ENCODE assay signal across 11 cellular contexts in the genomic region with DNA sequence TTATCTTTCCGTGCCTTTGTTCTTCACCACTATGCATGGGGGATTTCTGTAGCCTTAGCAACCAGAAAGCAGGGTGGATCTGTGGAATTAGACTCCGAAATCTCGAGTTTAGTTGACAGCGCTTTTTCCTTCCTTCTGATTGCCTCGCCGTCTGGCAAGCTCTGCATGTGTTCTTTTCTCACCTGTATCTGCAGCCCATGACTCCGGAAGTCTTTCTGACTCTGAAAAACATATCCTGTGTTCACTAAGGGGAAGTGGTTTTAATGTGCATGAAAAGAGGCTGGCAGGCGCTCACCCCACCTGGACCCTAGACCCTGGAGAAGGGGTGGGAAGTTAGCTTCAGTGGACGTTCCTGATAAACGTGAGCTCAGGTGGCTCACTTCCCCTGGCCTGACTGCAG.
DNase-seq lines count a peak whose midpoint lies in the region; ATAC-seq and TF ChIP-seq lines count a peak whose summit lies in the region.
"Had no signal": no experiment of that assay in that cellular context is flagged by ENCODE, and none has a peak within 500 bp of the region (broad histone marks: within the 10 kb centered on the region; RNA-seq: fewer than 3 reads in every experiment).

No MANE protein-coding gene starts in this region.

- H3K79me2 ChIP-seq in H9 (ENCODE audit: insufficient read depth, low read length): peaks cover 4% of the 10 kb centered on the region; the same call in 1 of the 2 replicates

- no peak overlapping the region for H2BK12ac ChIP-seq in H9 (ENCODE audit: insufficient read length, low read depth, low read length)

- CTCF ChIA-PET in CD8-positive, alpha-beta T cell (lab: Charles Lee): interaction anchor here (1.1 to 1.7 kb wide), 5 partner anchors 9 to 128 kb away, joined by 3 to 5 read pairs (median 4); no protein-coding TSS in a partner anchor

- no peaks in the 10 kb centered on the region for H3K27me3 Mint-ChIP-seq in CD8-positive, alpha-beta T cell (ENCODE audit: low read depth)
- no peaks in the 10 kb centered on the region for H3K27me3 Mint-ChIP-seq in H9 (ENCODE audit: low read depth)
- no peaks in the 10 kb centered on the region for H3K27me3 Mint-ChIP-seq in activated T-helper 2 cell treated with anti-CD3 and anti-CD28 coated beads, Interferon-gamma antibody, Interleukin-2, Interleukin-4, amounts not matched to agents 10 μg/mL and 5 μg/mL and 100 μg/mL, durations not matched to agents 14 hours and 24 hours and 36 hours (ENCODE audit: low read depth)
- no peaks in the 10 kb centered on the region for H3K27me3 Mint-ChIP-seq in naive B cell

- H3K4me1 Mint-ChIP-seq in CD8-positive, alpha-beta T cell (ENCODE audit: low read depth): peaks cover 72% of the 10 kb centered on the region
- peaks cover 33 to 40% of the 10 kb centered on the region in 2 experiments for H3K4me1 Mint-ChIP-seq in H9
- H3K4me1 Mint-ChIP-seq in activated T-helper 2 cell treated with anti-CD3 and anti-CD28 coated beads, Interferon-gamma antibody, Interleukin-2, Interleukin-4, amounts not matched to agents 10 μg/mL and 5 μg/mL and 100 μg/mL, durations not matched to agents 14 hours and 24 hours and 36 hours (ENCODE audit: low read depth): peaks cover 51% of the 10 kb centered on the region
- peaks cover 52 to 79% (median 63%) of the 10 kb centered on the region in 3 donors for H3K4me1 Mint-ChIP-seq in naive B cell

- no peak overlapping the region for H2BK5ac ChIP-seq in H9 (ENCODE audit: insufficient read length, low read length)

- H3K9me3 ChIP-seq in CD8-positive, alpha-beta T cell (ENCODE audit: low read length): no peaks in the 10 kb centered on the region
- no peaks in the 10 kb centered on the region for H3K9me3 ChIP-seq in H9 (ENCODE audit: control insufficient read depth, low read depth, low read length)
- H3K9me3 ChIP-seq: prostate gland had no signal

- no peaks in the 10 kb centered on the region for H3K23me2 ChIP-seq in H9 (ENCODE audit: insufficient read length, low read depth, low read length, poor library complexity, severe bottlenecking)

- peak overlapping the region; percentile 58 for H3K4me3 Mint-ChIP-seq in CD8-positive, alpha-beta T cell
- H3K4me3 Mint-ChIP-seq in H9 (no peak overlapping the region), naive B cell (peak overlapping the region in 5 of 8 donors; percentile 27 to 80 (median 39))
- no peak overlapping the region for H3K4me3 Mint-ChIP-seq in activated T-helper 2 cell treated with anti-CD3 and anti-CD28 coated beads, Interferon-gamma antibody, Interleukin-2, Interleukin-4, amounts not matched to agents 10 μg/mL and 5 μg/mL and 100 μg/mL, durations not matched to agents 14 hours and 24 hours and 36 hours (ENCODE audit: low read depth)

- H4K5ac ChIP-seq in H9 (ENCODE audit: insufficient read length, low read depth, low read length): no peak overlapping the region

- no peak for TF ChIP-seq CTCF in CD8-positive, alpha-beta T cell (IDR thresholded peaks at IDR 0.05)
- no peak for TF ChIP-seq CTCF in H9 (conservative IDR thresholded peaks at IDR 0.05)

- H4K91ac ChIP-seq in H9 (ENCODE audit: insufficient read length, low read depth, low read length): no peak overlapping the region

- H3K79me1 ChIP-seq in H9 (ENCODE audit: insufficient read depth, low read depth, low read length, poor library complexity, severe bottlenecking): no peaks in the 10 kb centered on the region

- no peak overlapping the region for H3K4me3 ChIP-seq in CD8-positive, alpha-beta T cell (ENCODE audit: low read depth, low read length)
- H3K4me3 ChIP-seq: prostate gland had no signal

- H3K56ac ChIP-seq in H9 (ENCODE audit: insufficient read length, low read depth, low read length): no peak overlapping the region

- H2AK5ac ChIP-seq in H9 (ENCODE audit: insufficient read length, low read length): no peak overlapping the region

- no peaks in the 10 kb centered on the region for H3K36me3 ChIP-seq in CD8-positive, alpha-beta T cell (ENCODE audit: insufficient read depth, low read length)
- H3K36me3 ChIP-seq: prostate gland had no signal

- DNase-seq in CD8-positive, alpha-beta T cell: peak in 5 of 7 experiments; percentile 15 to 66 (median 22)
- DNase-seq in H9 (no peak), naive B cell (no peak), C1 segment of cervical spinal cord (lab: John Stamatoyannopoulos, UW) (no peak)
- no peak for DNase-seq in activated T-helper 2 cell treated with anti-CD3 and anti-CD28 coated beads, Interferon-gamma antibody, Interleukin-2, Interleukin-4, amounts not matched to agents 10 μg/mL and 5 μg/mL and 100 μg/mL, durations not matched to agents 14 hours and 24 hours and 36 hours (ENCODE audit: low spot score)
- DNase-seq: NCI-H1436; PC-3; stimulated activated CD8-positive, alpha-beta memory T cell treated with anti-CD3 and anti-CD28 coated beads, Interleukin-4, amount 100 ng/mL, for 48 hours had no signal

- no peak overlapping the region for H3T11ph ChIP-seq in H9 (ENCODE audit: low read length)

- H3K27ac ChIP-seq in CD8-positive, alpha-beta T cell (ENCODE audit: low read depth, low read length): no peak overlapping the region
- H3K27ac ChIP-seq in H9 (ENCODE audit: insufficient read length, low read depth, low read length): no peak overlapping the region
- H3K27ac ChIP-seq: prostate gland had no signal

- peaks cover 12% of the 10 kb centered on the region for H3K9me3 Mint-ChIP-seq in CD8-positive, alpha-beta T cell
- peaks cover 11 to 12% of the 10 kb centered on the region in 2 experiments for H3K9me3 Mint-ChIP-seq in H9
- peaks cover 12% of the 10 kb centered on the region for H3K9me3 Mint-ChIP-seq in activated T-helper 2 cell treated with anti-CD3 and anti-CD28 coated beads, Interferon-gamma antibody, Interleukin-2, Interleukin-4, amounts not matched to agents 10 μg/mL and 5 μg/mL and 100 μg/mL, durations not matched to agents 14 hours and 24 hours and 36 hours
- H3K9me3 Mint-ChIP-seq in naive B cell: peaks cover 0 to 15% (median 7%) of the 10 kb centered on the region in 7 donors

- ATAC-seq in CD8-positive, alpha-beta T cell: peak; percentile 78
- ATAC-seq in naive B cell (ENCODE audit: low read depth in 2 of 2) (peak; percentile 70 to 81), GM21390 (IDR thresholded peaks at IDR 0.05; ENCODE audit: unreplicated experiment) (no peak), HG02798 (IDR thresholded peaks at IDR 0.05; ENCODE audit: poor library complexity, unreplicated experiment) (no peak)
- ATAC-seq: PC-3 had no signal

- intact Hi-C loops in CD8-positive, alpha-beta T cell (cut with DNase I, micrococcal nuclease): loop anchor here in 1 of 2 experiments (5.0 kb wide), 1 partner anchor 34 kb away; no protein-coding TSS in a partner anchor
- intact Hi-C loops in activated T-helper 2 cell treated with anti-CD3 and anti-CD28 coated beads, Interferon-gamma antibody, Interleukin-2, Interleukin-4, amounts not matched to agents 10 μg/mL and 5 μg/mL and 100 μg/mL, durations not matched to agents 14 hours and 24 hours and 36 hours (cut with micrococcal nuclease): no loop called here

- H2BK20ac ChIP-seq in H9 (ENCODE audit: low read depth, low read length, poor library complexity, severe bottlenecking): no peak overlapping the region

- H2BK120ac ChIP-seq in H9 (ENCODE audit: low read depth, low read length, poor library complexity, severe bottlenecking): no peak overlapping the region

- no peak overlapping the region for H3K14ac ChIP-seq in H9 (ENCODE audit: insufficient read depth, low read length)

- no peaks in the 10 kb centered on the region for H3K27me3 ChIP-seq in CD8-positive, alpha-beta T cell (ENCODE audit: insufficient read depth, low read length)
- H3K27me3 ChIP-seq in H9 (ENCODE audit: insufficient read depth, low read length): no peaks in the 10 kb centered on the region

- no peak overlapping the region for H3K4ac ChIP-seq in H9 (ENCODE audit: low read depth, low read length)

- H4K20me1 ChIP-seq in H9 (ENCODE audit: control insufficient read depth, insufficient read depth, insufficient read length): peaks cover 4% of the 10 kb centered on the region

- no peak overlapping the region for H3K4me2 ChIP-seq in H9 (ENCODE audit: insufficient read depth, insufficient read length, low read length)

- no peak overlapping the region for H3K18ac ChIP-seq in H9 (ENCODE audit: insufficient read length, low read depth, low read length)

- peaks cover 6% of the 10 kb centered on the region for H3K36me3 Mint-ChIP-seq in CD8-positive, alpha-beta T cell
- H3K36me3 Mint-ChIP-seq in H9 (ENCODE audit: insufficient read depth in 1 of 3, low read depth in 3 of 3): peaks cover 5 to 12% (median 12%) of the 10 kb centered on the region in 3 experiments
- peaks cover 54% of the 10 kb centered on the region for H3K36me3 Mint-ChIP-seq in activated T-helper 2 cell treated with anti-CD3 and anti-CD28 coated beads, Interferon-gamma antibody, Interleukin-2, Interleukin-4, amounts not matched to agents 10 μg/mL and 5 μg/mL and 100 μg/mL, durations not matched to agents 14 hours and 24 hours and 36 hours (ENCODE audit: low read depth)
- peaks cover 0 to 8% of the 10 kb centered on the region in 2 donors for H3K36me3 Mint-ChIP-seq in naive B cell

- no CpG with 5 or more reads among the region's 10 CpGs for WGBS in H9 (ENCODE audit: extremely low coverage, insufficient read length, low lambda C conversion rate)

- no peak overlapping the region for H2BK15ac ChIP-seq in H9 (ENCODE audit: low read depth, low read length)

- H3K27ac Mint-ChIP-seq in CD8-positive, alpha-beta T cell: peak overlapping the region; percentile 95
- peak overlapping the region; percentile 25 to 82 (median 35); a peak in 3 of 7 replicates for H3K27ac Mint-ChIP-seq in H9
- peak overlapping the region; percentile 70 for H3K27ac Mint-ChIP-seq in activated T-helper 2 cell treated with anti-CD3 and anti-CD28 coated beads, Interferon-gamma antibody, Interleukin-2, Interleukin-4, amounts not matched to agents 10 μg/mL and 5 μg/mL and 100 μg/mL, durations not matched to agents 14 hours and 24 hours and 36 hours
- H3K27ac Mint-ChIP-seq in naive B cell: peak overlapping the region in 5 of 6 donors; percentile 18 to 89 (median 56)

- H3K23ac ChIP-seq in H9 (ENCODE audit: insufficient read length, low read depth, low read length): no peak overlapping the region

- H3K4me1 ChIP-seq in CD8-positive, alpha-beta T cell (ENCODE audit: insufficient read depth, low read length): peaks cover 41% of the 10 kb centered on the region
- H3K4me1 ChIP-seq in H9 (ENCODE audit: insufficient read depth, low read length): no peaks in the 10 kb centered on the region; the same call in 1 of the 2 replicates
- H3K4me1 ChIP-seq: prostate gland had no signal

- no peak overlapping the region for H4K8ac ChIP-seq in H9 (replicated peaks; ENCODE audit: insufficient read length, low read depth, low read length)

- POLR2A ChIA-PET in CD8-positive, alpha-beta T cell (lab: Charles Lee): interaction anchor here (0.8 to 2.3 kb wide), 11 partner anchors 11 to 248 kb away, joined by 3 to 10 read pairs (median 3); a partner anchor contains a TSS

- H3K9ac ChIP-seq in H9 (ENCODE audit: extremely low read depth, insufficient read length, low read length): no peak overlapping the region

- H2AFZ ChIP-seq in H9 (ENCODE audit: low read length): no peak overlapping the region

Comparison
In these comparisons a context has a peak if more than half of its experiments do, and no peak if none do; other contexts are left out.
1. ATAC-seq: peak in CD8-positive, alpha-beta T cell (single experiment) and naive B cell (2 of 2); none in GM21390 (single experiment) and HG02798 (single experiment).
2. DNase-seq: peak in CD8-positive, alpha-beta T cell (5 of 7); none in H9 (single experiment), activated T-helper 2 cell treated with anti-CD3 and anti-CD28 coated beads, Interferon-gamma antibody, Interleukin-2, Interleukin-4, amounts not matched to agents 10 μg/mL and 5 μg/mL and 100 μg/mL, durations not matched to agents 14 hours and 24 hours and 36 hours (single experiment), naive B cell (single experiment) and C1 segment of cervical spinal cord (0 of 14).
3. H3K27ac Mint-ChIP-seq: peak in every context shown above with its lines; median percentile 95 in CD8-positive, alpha-beta T cell; 70 in activated T-helper 2 cell treated with anti-CD3 and anti-CD28 coated beads, Interferon-gamma antibody, Interleukin-2, Interleukin-4, amounts not matched to agents 10 μg/mL and 5 μg/mL and 100 μg/mL, durations not matched to agents 14 hours and 24 hours and 36 hours; 56 in naive B cell; 35 in H9.
4. H3K4me3 Mint-ChIP-seq: peak in CD8-positive, alpha-beta T cell (single experiment) and naive B cell (5 of 8); none in H9 (0 of 2) and activated T-helper 2 cell treated with anti-CD3 and anti-CD28 coated beads, Interferon-gamma antibody, Interleukin-2, Interleukin-4, amounts not matched to agents 10 μg/mL and 5 μg/mL and 100 μg/mL, durations not matched to agents 14 hours and 24 hours and 36 hours (single experiment).